ENCODE assay signal across 21 cellular contexts in the genomic region with DNA sequence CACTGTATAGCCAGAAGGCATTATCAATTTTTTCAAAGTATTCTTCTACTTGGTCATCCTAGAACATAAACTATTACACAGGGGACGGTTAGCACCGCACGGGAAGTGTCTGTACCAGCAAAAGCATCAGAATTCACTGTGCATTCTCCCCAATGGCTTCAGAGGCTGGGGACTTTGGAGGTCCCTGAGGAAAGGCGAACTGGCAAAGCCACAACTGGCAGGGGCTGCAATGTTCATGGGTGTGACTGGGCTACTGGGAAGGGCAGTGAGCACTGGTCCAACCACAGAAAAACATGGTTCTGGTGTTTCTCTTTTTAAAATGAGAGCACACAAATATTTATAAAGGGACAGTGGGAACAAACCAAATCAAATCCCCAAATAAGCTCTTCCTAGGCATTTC.
"Had no signal": no experiment of that assay in that cellular context is flagged by ENCODE, and none has a peak within 500 bp of the region (broad histone marks: within the 10 kb centered on the region; RNA-seq: fewer than 3 reads in every experiment).

No MANE protein-coding gene starts in this region.

- ATAC-seq: activated T-cell treated with anti-CD3 and anti-CD28 coated beads, Interleukin-2, amount 50 U/mL, for 72 hours had no signal

- H3K27me3 Mint-ChIP-seq: activated CD4-positive, alpha-beta memory T cell treated with anti-CD3 and anti-CD28 coated beads for 36 hours; brain; central memory CD8-positive, alpha-beta T cell had no signal

- H3K4me1 Mint-ChIP-seq: brain; central memory CD8-positive, alpha-beta T cell had no signal

- H3K27ac Mint-ChIP-seq: activated CD4-positive, alpha-beta memory T cell treated with anti-CD3 and anti-CD28 coated beads for 36 hours; activated T-cell treated with anti-CD3 and anti-CD28 coated beads, Interleukin-2, amount 50 U/mL, for 72 hours had no signal

- H3K9me3 Mint-ChIP-seq: central memory CD8-positive, alpha-beta T cell had no signal

- DNase-seq: activated CD4-positive, alpha-beta memory T cell treated with anti-CD3 and anti-CD28 coated beads for 36 hours; activated CD4-positive, alpha-beta T cell treated with anti-CD3 and anti-CD28 coated beads for 48 hours; activated CD4-positive, CD25-positive, alpha-beta regulatory T cell treated with anti-CD3 and anti-CD28 coated beads, Interleukin-2, amount 50 U/mL, for 72 hours; activated CD8-positive, alpha-beta memory T cell treated with anti-CD3 and anti-CD28 coated beads, Interleukin-2, amount 50 U/mL, for 4 hours; activated naive CD4-positive, alpha-beta T cell treated with anti-CD3 and anti-CD28 coated beads, Interleukin-2, amount 50 U/mL, for 16 hours; activated T-cell treated with anti-CD3 and anti-CD28 coated beads, Interleukin-2, amount 50 U/mL, for 72 hours; amniotic stem cell; IMR-90; Kasumi-1; KBM-7; NCI-H1105 treated with DMSO at 0.1 percent for 48 hours; NCI-H146; NCI-H1930; NCI-H2171; NCI-H2227 treated with DMSO at 0.1 percent for 48 hours; NCI-H446 treated with DMSO at 0.1 percent for 48 hours; NCI-H524 treated with DMSO at 0.1 percent for 48 hours; NCI-H748 treated with DMSO at 0.1 percent for 48 hours; SIG-M5 had no signal

- H3K4me3 Mint-ChIP-seq: activated CD4-positive, alpha-beta memory T cell treated with anti-CD3 and anti-CD28 coated beads for 36 hours; activated T-cell treated with anti-CD3 and anti-CD28 coated beads, Interleukin-2, amount 50 U/mL, for 72 hours; brain; central memory CD8-positive, alpha-beta T cell had no signal
